In genomic region chr21:43294194-43294902, GRCh38 we compare ENCODE assay signal across 22 cellular contexts.
"Had no signal": no experiment of that assay in that cellular context is flagged by ENCODE, and none has a peak within 500 bp of the region (broad histone marks: within the 10 kb centered on the region; RNA-seq: fewer than 3 reads in every experiment).

No MANE protein-coding gene starts in this region.

- FAIRE-seq: astrocyte, endothelial cell of umbilical vein had no signal

- ATAC-seq: left lobe of liver; sciatic nerve; stimulated activated effector memory CD8-positive, alpha-beta T cell treated with anti-CD3 and anti-CD28 coated beads, Interleukin-12 subunit alpha, Interleukin-12 subunit beta, amount 100 ng/mL, for 72 hours had no signal

- H3K9me3 ChIP-seq: prostate gland had no signal

- DNase-seq: activated CD4-positive, CD25-positive, alpha-beta regulatory T cell treated with anti-CD3 and anti-CD28 coated beads, Interleukin-2, amount 50 U/mL, for 72 hours; activated CD8-positive, alpha-beta memory T cell treated with anti-CD3 and anti-CD28 coated beads for 24 hours; activated CD8-positive, alpha-beta memory T cell treated with anti-CD3 and anti-CD28 coated beads, Interleukin-2, amount 50 U/mL, for 48 hours; activated effector memory CD4-positive, alpha-beta T cell treated with Interleukin-2 at 50 U/mL for 16 hours; activated T-cell treated with anti-CD3 and anti-CD28 coated beads, Interleukin-2, amount 50 U/mL, for 48 hours; dermis blood vessel endothelial cell; effector memory CD4-positive, alpha-beta T cell; islet precursor cell; mammary epithelial cell; midbrain; stimulated activated CD4-positive, alpha-beta T cell treated with anti-CD3 and anti-CD28 coated beads, Interleukin-4, amount 100 ng/mL, for 24 hours; stomach had no signal

- H3K27ac Mint-ChIP-seq: activated naive CD4-positive, alpha-beta T cell treated with anti-CD3 and anti-CD28 coated beads, Interleukin-2, amount 50 U/mL, for 24 hours; T-helper 1 cell treated with Interleukin-12 subunit alpha and Interleukin-12 subunit beta and Interleukin-4 antibody, amounts not matched to agents 30 μg/mL and 1 μg/mL, for 36 hours; type B pancreatic cell had no signal

- H3K4me3 ChIP-seq: prostate gland, smooth muscle cell, stomach had no signal

- H3K4me3 Mint-ChIP-seq: activated naive CD4-positive, alpha-beta T cell treated with anti-CD3 and anti-CD28 coated beads, Interleukin-2, amount 50 U/mL, for 24 hours; stimulated activated effector memory CD8-positive, alpha-beta T cell treated with anti-CD3 and anti-CD28 coated beads, Interleukin-12 subunit alpha, Interleukin-12 subunit beta, amount 100 ng/mL, for 72 hours; T-helper 1 cell treated with Interleukin-12 subunit alpha and Interleukin-12 subunit beta and Interleukin-4 antibody, amounts not matched to agents 30 μg/mL and 1 μg/mL, for 36 hours; type B pancreatic cell had no signal

- H3K27ac ChIP-seq: prostate gland, stomach had no signal

- H3K36me3 Mint-ChIP-seq: stimulated activated effector memory CD8-positive, alpha-beta T cell treated with anti-CD3 and anti-CD28 coated beads, Interleukin-12 subunit alpha, Interleukin-12 subunit beta, amount 100 ng/mL, for 72 hours; type B pancreatic cell had no signal

- H3K4me1 Mint-ChIP-seq: activated naive CD4-positive, alpha-beta T cell treated with anti-CD3 and anti-CD28 coated beads, Interleukin-2, amount 50 U/mL, for 24 hours had no signal

- H3K9me3 Mint-ChIP-seq: activated naive CD4-positive, alpha-beta T cell treated with anti-CD3 and anti-CD28 coated beads, Interleukin-2, amount 50 U/mL, for 24 hours; stimulated activated effector memory CD8-positive, alpha-beta T cell treated with anti-CD3 and anti-CD28 coated beads, Interleukin-12 subunit alpha, Interleukin-12 subunit beta, amount 100 ng/mL, for 72 hours; T-helper 1 cell treated with Interleukin-12 subunit alpha and Interleukin-12 subunit beta and Interleukin-4 antibody, amounts not matched to agents 30 μg/mL and 1 μg/mL, for 36 hours had no signal

- H3K4me2 ChIP-seq: smooth muscle cell had no signal

- H3K36me3 ChIP-seq: prostate gland, stomach had no signal

- H3K4me1 ChIP-seq: prostate gland, stomach had no signal

- H3K27me3 Mint-ChIP-seq: activated naive CD4-positive, alpha-beta T cell treated with anti-CD3 and anti-CD28 coated beads, Interleukin-2, amount 50 U/mL, for 24 hours; type B pancreatic cell had no signal
